22 cellular contexts compared by ENCODE assay signal in the genomic region with DNA sequence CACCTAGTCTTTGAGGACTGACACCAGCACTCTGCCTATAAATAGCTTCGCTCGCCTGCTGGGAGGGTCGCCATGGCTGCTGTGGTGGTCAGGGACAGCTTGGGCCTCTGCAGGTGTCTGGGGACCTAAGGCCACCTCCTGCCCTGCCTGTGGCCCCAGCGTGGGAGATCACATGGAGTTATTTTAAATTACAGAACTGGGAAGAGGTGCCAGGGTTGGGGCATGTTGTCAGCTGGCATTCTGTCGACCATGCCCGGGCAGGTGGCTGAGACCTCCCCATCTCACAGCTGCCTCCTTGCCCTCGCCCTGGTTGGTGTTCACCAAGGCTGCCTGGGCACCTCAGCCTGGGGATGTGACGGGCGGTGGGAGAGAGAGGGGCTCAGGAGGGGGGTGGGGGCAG. TPM values are rescaled to one million over a fixed set of nuclear protein-coding genes. Genes with fewer than 3 reads are reported as not detected.
"Had no signal": no experiment of that assay in that cellular context is flagged by ENCODE, and none has a peak within 500 bp of the region (broad histone marks: within the 10 kb centered on the region; RNA-seq: fewer than 3 reads in every experiment).

No MANE protein-coding gene starts in this region.

- H3K27ac ChIP-seq: HL-60, KMS-11, SJCRH30 had no signal

- H3K27ac Mint-ChIP-seq: IgD-negative memory B cell had no signal

- ATAC-seq: K562 had no signal

- H3K4me1 ChIP-seq: SJCRH30 had no signal

- H3K36me3 ChIP-seq: SJCRH30 had no signal

- DNase-seq: Kasumi-1, MM.1S, NCI-H1092 treated with DMSO at 0.1 percent for 48 hours, NCI-H1436, NCI-H187, NCI-H2029, NCI-H2081 treated with DMSO at 0.1 percent for 48 hours, NCI-H2171, NCI-H226, NCI-H446, NCI-H510A, NCI-H524 treated with DMSO at 0.1 percent for 48 hours, NCI-H69, NCI-H774, RPMI8226, SHP77 treated with DMSO at 0.1 percent for 48 hours, SJCRH30 had no signal

- H3K9me3 ChIP-seq: SJCRH30 had no signal

- H3K4me3 ChIP-seq: K562, SJCRH30 had no signal

- H3K4me3 Mint-ChIP-seq: IgD-negative memory B cell had no signal

- H3K36me3 Mint-ChIP-seq: IgD-negative memory B cell had no signal

- H3K9me3 Mint-ChIP-seq: IgD-negative memory B cell had no signal

RNA-seq across cellular contexts. Expression of gene SHH, which starts 18.1 kb away (rescaled TPM):
- total RNA-seq: M059J, SJCRH30 had no signal
